In the genomic region with DNA sequence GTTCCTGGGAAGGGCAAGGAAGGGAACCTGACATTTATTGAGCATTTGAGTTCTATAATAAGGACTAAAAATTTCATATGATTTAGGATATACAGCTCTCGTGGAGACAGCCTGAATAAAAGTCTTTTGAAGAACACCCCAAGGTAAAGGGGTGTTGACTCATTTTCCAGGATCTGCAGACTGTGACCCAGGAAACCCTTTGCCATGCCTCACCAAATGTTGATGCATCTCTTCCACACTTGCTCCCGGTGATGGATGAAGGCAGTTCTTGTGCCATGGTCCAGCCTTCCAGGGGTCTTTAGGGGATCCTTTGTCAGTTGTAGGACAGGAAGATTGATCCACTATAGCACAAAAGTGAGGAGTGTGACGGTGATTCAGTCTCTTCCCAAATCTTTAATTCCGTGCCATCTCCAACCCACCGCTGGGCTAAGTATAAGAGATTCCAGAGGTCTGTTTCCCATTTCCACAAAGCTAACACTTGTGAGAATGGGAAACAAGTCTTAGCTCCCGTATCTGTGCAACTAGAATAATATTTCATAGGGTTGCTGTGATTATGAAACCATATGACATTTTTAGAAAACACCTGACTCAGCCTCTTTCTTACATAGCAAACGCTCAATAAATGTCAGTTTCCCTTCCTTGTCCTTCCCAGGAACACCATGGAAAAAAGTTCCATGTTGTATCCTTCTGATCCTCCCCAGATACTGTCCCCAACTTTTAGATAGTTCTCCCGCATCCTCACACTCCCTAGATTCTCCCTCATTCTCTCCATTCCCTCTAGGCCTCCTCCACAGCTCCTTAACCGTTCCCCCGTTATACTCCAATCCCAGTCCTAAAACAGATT, we compare ENCODE assay signal across 9 cellular contexts. TPM values are rescaled to one million over a fixed set of nuclear protein-coding genes. Genes with fewer than 3 reads are reported as not detected.
DNase-seq lines count a peak whose midpoint lies in the region; ATAC-seq, FAIRE-seq and TF ChIP-seq lines count a peak whose summit lies in the region.
"Had no signal": no experiment of that assay in that cellular context is flagged by ENCODE, and none has a peak within 500 bp of the region (broad histone marks: within the 10 kb centered on the region; RNA-seq: fewer than 3 reads in every experiment).

No MANE protein-coding gene starts in this region.

- no peak overlapping the region for H2BK5ac ChIP-seq in trophoblast cell (ENCODE audit: low read depth, low read length, poor library complexity)

- peak overlapping the region; percentile 82 for H3K9ac ChIP-seq in trophoblast cell (ENCODE audit: low read length)

- H3K4ac ChIP-seq in trophoblast cell (ENCODE audit: low read depth, low read length): no peak overlapping the region

- peak overlapping the region; percentile 57 for H4K8ac ChIP-seq in trophoblast cell (ENCODE audit: low read depth, low read length)

- no peaks in the 10 kb centered on the region for H4K20me1 ChIP-seq in DOHH2 (ENCODE audit: control insufficient read depth, insufficient read depth, low read depth, low read length)

- H3K4me2 ChIP-seq in DOHH2 (ENCODE audit: low read length) (peak overlapping the region; percentile 90), trophoblast cell (ENCODE audit: low read length) (peak overlapping the region; percentile 86)

- H3K4me3 ChIP-seq in DOHH2 (ENCODE audit: low read length) (peak overlapping the region; percentile 97), SJCRH30 (peak overlapping the region; percentile 85), trophoblast cell (ENCODE audit: low read depth, low read length) (peak overlapping the region; percentile 78)

- DNase-seq in SJCRH30 (no peak), fibroblast of gingiva (ENCODE audit: low read depth) (peak; percentile 30), trophoblast cell (peak in 1 of 2 donors; percentile 28), GM19239 (ENCODE audit: insufficient read length, low spot score) (no peak), iPS-NIHi11 (ENCODE audit: low spot score) (no peak)

- no peaks in the 10 kb centered on the region for H3K9me3 ChIP-seq in DOHH2 (ENCODE audit: control insufficient read depth, insufficient read depth, low read length)
- no peaks in the 10 kb centered on the region for H3K9me3 ChIP-seq in SJCRH30 (replicated peaks)
- H3K9me3 ChIP-seq in trophoblast cell (ENCODE audit: insufficient read depth, low read depth, low read length): no peaks in the 10 kb centered on the region

- no CpG with 5 or more reads among the region's 10 CpGs for WGBS in trophoblast cell (ENCODE audit: extremely low coverage, insufficient coverage, insufficient read length)

- peak overlapping the region; percentile 27 for H4K12ac ChIP-seq in trophoblast cell (ENCODE audit: low read depth, low read length)

- H3K27me3 ChIP-seq in DOHH2 (ENCODE audit: control insufficient read depth, low read length) (no peaks in the 10 kb centered on the region), SJCRH30 (no peaks in the 10 kb centered on the region), trophoblast cell (ENCODE audit: insufficient read depth, low read length) (peaks cover 6% of the 10 kb centered on the region)

- no peak overlapping the region for H2BK120ac ChIP-seq in trophoblast cell (ENCODE audit: insufficient read depth, low read length, poor library complexity)

- peak overlapping the region; percentile 87 for H3K27ac ChIP-seq in DOHH2 (ENCODE audit: low read depth, low read length)
- peak overlapping the region; percentile 79; the same call in 1 of the 2 replicates for H3K27ac ChIP-seq in SJCRH30
- H3K27ac ChIP-seq in trophoblast cell (ENCODE audit: low read depth, low read length): no peak overlapping the region

- H4K91ac ChIP-seq in trophoblast cell (ENCODE audit: low read depth, low read length): peak overlapping the region; percentile 20

- H3K79me1 ChIP-seq in trophoblast cell (ENCODE audit: low read length): peaks cover 9% of the 10 kb centered on the region

- no peak for TF ChIP-seq CTCF in DOHH2 (IDR thresholded peaks at IDR 0.05; ENCODE audit: low read depth, low read length, poor library complexity, severe bottlenecking)

- no peak overlapping the region for H2AK5ac ChIP-seq in trophoblast cell (ENCODE audit: low read length)

- no peak overlapping the region for H3K23ac ChIP-seq in trophoblast cell (ENCODE audit: low read length)

- peak overlapping the region; percentile 27 for H3K14ac ChIP-seq in trophoblast cell (ENCODE audit: low read length)

- H3F3A ChIP-seq in DOHH2 (ENCODE audit: control insufficient read depth, insufficient read depth): peaks cover 10% of the 10 kb centered on the region

- no peaks in the 10 kb centered on the region for H3K9me2 ChIP-seq in DOHH2 (replicated peaks; ENCODE audit: control insufficient read depth, low read length)

- H2AFZ ChIP-seq in trophoblast cell (ENCODE audit: insufficient read depth, low read length, poor library complexity): no peak overlapping the region

- H3K18ac ChIP-seq in trophoblast cell (ENCODE audit: low read length): peak overlapping the region; percentile 14

- H3K4me1 ChIP-seq in DOHH2 (ENCODE audit: control insufficient read depth, low read length) (peaks cover 32% of the 10 kb centered on the region), SJCRH30 (0 out of 2 replicates have a peak, but pooled peaks cover 4% of the 10 kb centered on the region), trophoblast cell (ENCODE audit: control insufficient read depth in 1 of 2, insufficient read depth in 2 of 2, low read length in 2 of 2) (peaks cover 3 to 14% of the 10 kb centered on the region in 2 experiments)

- H3K79me2 ChIP-seq in DOHH2 (ENCODE audit: control insufficient read depth, low read length) (peaks cover 17% of the 10 kb centered on the region), trophoblast cell (ENCODE audit: control insufficient read depth, insufficient read depth, low read length, poor library complexity) (peaks cover 2% of the 10 kb centered on the region)

- ATAC-seq in GM21737 (IDR thresholded peaks at IDR 0.05; ENCODE audit: unreplicated experiment) (no peak), HG03139 (IDR thresholded peaks at IDR 0.05; ENCODE audit: unreplicated experiment) (no peak)

- H3K36me3 ChIP-seq in DOHH2 (ENCODE audit: control insufficient read depth, low read length) (peaks cover 31% of the 10 kb centered on the region), SJCRH30 (no peaks in the 10 kb centered on the region), trophoblast cell (ENCODE audit: control insufficient read depth in 1 of 2, insufficient read depth in 2 of 2, low read length in 2 of 2) (peaks cover 0 to 9% of the 10 kb centered on the region in 2 experiments)

- no peak overlapping the region for H2BK12ac ChIP-seq in trophoblast cell (ENCODE audit: low read length)

- FAIRE-seq in GM19239 (lab: Jason Lieb, UNC): no peak
- FAIRE-seq: colon had no signal

RNA-seq across cellular contexts. Expression of a gene that starts 0.8 kb away (rescaled TPM):
- 55.5 and 57.2 TPM in 2 replicates for total RNA-seq in SJCRH30 (2014; rRNA removed; shearing (Covaris generic))
- 36.5 and 38.2 TPM in 2 replicates for polyA plus RNA-seq in trophoblast cell (2013)

RNA-seq across cellular contexts. Expression of a gene that starts 15.6 kb away (rescaled TPM):
- total RNA-seq in SJCRH30 (2014; rRNA removed; shearing (Covaris generic)): not detected in 2 replicates
- 0.03 TPM in 1 of 2 replicates, not detected in the other for polyA plus RNA-seq in trophoblast cell (2013)

RNA-seq across cellular contexts. Expression of a gene that starts 21.1 kb away (rescaled TPM):
- total RNA-seq in SJCRH30 (2014; rRNA removed; shearing (Covaris generic)): 35.8 and 37.9 TPM in 2 replicates
- 44.5 and 48.7 TPM in 2 replicates for polyA plus RNA-seq in trophoblast cell (2013)

RNA-seq across cellular contexts. Expression of a gene that starts 25.2 kb away (rescaled TPM):
- total RNA-seq in SJCRH30 (2014; rRNA removed; shearing (Covaris generic)): 297 and 308 TPM in 2 replicates
- 302 and 315 TPM in 2 replicates for polyA plus RNA-seq in trophoblast cell (2013)

RNA-seq across cellular contexts. Expression of a gene that starts 52.5 kb away (rescaled TPM):
- 24.9 and 29.5 TPM in 2 replicates for total RNA-seq in SJCRH30 (2014; rRNA removed; shearing (Covaris generic))
- 12.8 and 13.8 TPM in 2 replicates for polyA plus RNA-seq in trophoblast cell (2013)
